ENCODE assay signal across 15 cellular contexts in genomic region chr3:195020921-195021320, GRCh38.
DNase-seq lines count a peak whose midpoint lies in the region; ATAC-seq and TF ChIP-seq lines count a peak whose summit lies in the region.
"Had no signal": no experiment of that assay in that cellular context is flagged by ENCODE, and none has a peak within 500 bp of the region (broad histone marks: within the 10 kb centered on the region; RNA-seq: fewer than 3 reads in every experiment).

No MANE protein-coding gene starts in this region.

- H3K27me3 ChIP-seq in RWPE2 (ENCODE audit: insufficient read depth, poor library complexity, severe bottlenecking) (no peaks in the 10 kb centered on the region), endodermal cell (ENCODE audit: control insufficient read depth, insufficient read depth, low read length, poor library complexity, severe bottlenecking) (no peaks in the 10 kb centered on the region), left lung (no peaks in the 10 kb centered on the region), spleen (replicated peaks in 1 of 7) (no peaks in the 10 kb centered on the region)
- H3K27me3 ChIP-seq: BE2C had no signal

- H3K36me3 ChIP-seq in RWPE2 (ENCODE audit: low read depth) (no peaks in the 10 kb centered on the region), endodermal cell (ENCODE audit: control insufficient read depth, insufficient read depth, low read length) (no peaks in the 10 kb centered on the region), left lung (no peaks in the 10 kb centered on the region), spleen (no peaks in the 10 kb centered on the region)
- H3K36me3 ChIP-seq: BE2C had no signal

- no peak for TF ChIP-seq POLR2A in spleen (IDR thresholded peaks at IDR 0.05)

- WGBS in endodermal cell (ENCODE audit: insufficient coverage in 1 of 2, insufficient read length in 1 of 2), 2 experiments = 100% methylated on average over 1 of the region's 1 CpG
- 47 to 71% (median 63%) methylated on average over 1 of the region's 1 CpG for WGBS in spleen, 5 donors

- peak; percentile 8 for DNase-seq in RWPE2 (ENCODE audit: low spot score)
- peak; percentile 28 for DNase-seq in endodermal cell
- DNase-seq in left lung = peak in 1 of 2 donors; percentile 10
- no peak for DNase-seq in spleen
- DNase-seq in SHP77 treated with DMSO at 0.1 percent for 48 hours (lab: John Stamatoyannopoulos, UW) = no peak
- no peak for DNase-seq in Ammon's horn (ENCODE audit: low spot score)
- no peak for DNase-seq in stimulated activated CD4-positive, alpha-beta T cell treated with anti-CD3 and anti-CD28 coated beads, Interleukin-12 subunit alpha, Interleukin-12 subunit beta, amount 100 ng/mL, for 4 hours
- DNase-seq: BE2C; CD8-positive, alpha-beta memory T cell; GF-D8; NCI-H1436; NCI-H2081 treated with DMSO at 0.1 percent for 48 hours; NCI-H524 had no signal

- intact Hi-C loops in left lung (cut with DNase I) (no loop called here), spleen (cut with DNase I; ENCODE audit: low total_unique reads) (no loop called here)

- H3K27ac ChIP-seq in RWPE2 (ENCODE audit: poor library complexity, severe bottlenecking) = no peak overlapping the region
- no peak overlapping the region for H3K27ac ChIP-seq in endodermal cell (ENCODE audit: low read depth, low read length)
- peak overlapping the region in 1 of 2 donors; percentile 28 for H3K27ac ChIP-seq in left lung
- peak overlapping the region in 7 of 8 donors; percentile 55 to 83 (median 78) for H3K27ac ChIP-seq in spleen
- H3K27ac ChIP-seq: RWPE1 had no signal

- H3K4me1 ChIP-seq in RWPE2 (ENCODE audit: insufficient read depth, poor library complexity, severe bottlenecking) (no peaks in the 10 kb centered on the region), endodermal cell (ENCODE audit: control insufficient read depth, insufficient read depth, low read length) (no peaks in the 10 kb centered on the region), left lung (peaks cover 0 to 9% of the 10 kb centered on the region in 2 donors), spleen (peaks cover 4 to 11% (median 9%) of the 10 kb centered on the region in 6 donors)
- H3K4me1 ChIP-seq: BE2C had no signal

- no peaks in the 10 kb centered on the region for H3K4me1 Mint-ChIP-seq in endodermal cell
- H3K4me1 Mint-ChIP-seq: CD8-positive, alpha-beta memory T cell; GM23338 had no signal

- TF ChIP-seq CTCF in RWPE2 (IDR thresholded peaks at IDR 0.05; ENCODE audit: poor library complexity, severe bottlenecking) (no peak), endodermal cell (conservative IDR thresholded peaks at IDR 0.05) (no peak), left lung (IDR thresholded peaks at IDR 0.05) (no peak), spleen (IDR thresholded peaks at IDR 0.05 in 8 of 11, conservative IDR thresholded peaks at IDR 0.05 in 3 of 11) (no peak)

- H3K4me3 Mint-ChIP-seq in endodermal cell = no peak overlapping the region
- H3K4me3 Mint-ChIP-seq: CD8-positive, alpha-beta memory T cell; GM23338 had no signal

- H3K27ac Mint-ChIP-seq in endodermal cell = no peak overlapping the region
- H3K27ac Mint-ChIP-seq: CD8-positive, alpha-beta memory T cell; GM23338 had no signal

- H3K9me3 ChIP-seq in RWPE2 (ENCODE audit: severe bottlenecking) (peaks cover 3% of the 10 kb centered on the region), endodermal cell (ENCODE audit: control insufficient read depth, low read length) (no peaks in the 10 kb centered on the region), left lung (no peaks in the 10 kb centered on the region), spleen (peaks cover 0 to 3% (median 0%) of the 10 kb centered on the region in 8 donors)
- H3K9me3 ChIP-seq: BE2C had no signal

- H3K9ac ChIP-seq in endodermal cell (ENCODE audit: extremely low read depth, low read length, poor library complexity, severe bottlenecking) = no peak overlapping the region

- peaks cover 4% of the 10 kb centered on the region for H3K9me3 Mint-ChIP-seq in endodermal cell
- H3K9me3 Mint-ChIP-seq: CD8-positive, alpha-beta memory T cell had no signal

- H3K36me3 Mint-ChIP-seq in endodermal cell (ENCODE audit: low read depth) = peaks cover 1% of the 10 kb centered on the region
- H3K36me3 Mint-ChIP-seq: CD8-positive, alpha-beta memory T cell had no signal

- H3K4me3 ChIP-seq in RWPE2 (ENCODE audit: severe bottlenecking) (no peak overlapping the region), endodermal cell (ENCODE audit: low read length) (no peak overlapping the region), left lung (no peak overlapping the region), spleen (no peak overlapping the region)
- H3K4me3 ChIP-seq: GM23338 had no signal

- peaks cover 4% of the 10 kb centered on the region for H3K27me3 Mint-ChIP-seq in endodermal cell (ENCODE audit: insufficient read depth)

- ATAC-seq in RWPE2 (ENCODE audit: low read depth) (no peak), left lung (peak; percentile 36)
- ATAC-seq: GM23338 had no signal

Comparison
In these comparisons a context has a peak if more than half of its experiments do, and no peak if none do; other contexts are left out.
1. DNase-seq: peak in RWPE2 (single experiment) and endodermal cell (single experiment); none in spleen (single experiment), SHP77 treated with DMSO at 0.1 percent for 48 hours (single experiment), Ammon's horn (single experiment) and stimulated activated CD4-positive, alpha-beta T cell treated with anti-CD3 and anti-CD28 coated beads, Interleukin-12 subunit alpha, Interleukin-12 subunit beta, amount 100 ng/mL, for 4 hours (single experiment).
2. H3K27ac ChIP-seq: peak in spleen (7 of 8); none in RWPE2 (single experiment) and endodermal cell (single experiment).